ENCODE assay signal across 15 cellular contexts in genomic region chr1:54546651-54547348, GRCh38. TPM values are rescaled to one million over a fixed set of nuclear protein-coding genes. Genes with fewer than 3 reads are reported as not detected.
DNase-seq lines count a peak whose midpoint lies in the region; ATAC-seq, FAIRE-seq and TF ChIP-seq lines count a peak whose summit lies in the region.
"Had no signal": no experiment of that assay in that cellular context is flagged by ENCODE, and none has a peak within 500 bp of the region (broad histone marks: within the 10 kb centered on the region; RNA-seq: fewer than 3 reads in every experiment).

No MANE protein-coding gene starts in this region.

- DNase-seq in left ventricle myocardium inferior (no peak), cardiac septum (ENCODE audit: low spot score) (no peak), K562 (ENCODE audit: extremely low read depth in 1 of 4, low spot score in 3 of 4) (no peak), myocyte (ENCODE audit: low read depth) (peak; percentile 97), vagina (ENCODE audit: extremely low spot score in 2 of 2) (no peak), GM12891 (ENCODE audit: insufficient read length, low spot score) (no peak), iPS-NIHi11 (ENCODE audit: low spot score) (no peak)
- DNase-seq: activated B cell treated with CpG ODN at 0.5 μM for 24 hours; activated gamma-delta T cell; EL; glutamatergic neuron; NCI-H187 treated with DMSO at 0.1 percent for 48 hours; PC-3; stimulated activated CD4-positive, alpha-beta T cell treated with anti-CD3 and anti-CD28 coated beads, Interleukin-12 subunit alpha, Interleukin-12 subunit beta, amount 100 ng/mL, for 4 hours had no signal

- H3K36me3 ChIP-seq in left ventricle myocardium inferior (no peaks in the 10 kb centered on the region), K562 (ENCODE audit: control insufficient read depth, insufficient read depth, low read length) (no peaks in the 10 kb centered on the region), vagina (no peaks in the 10 kb centered on the region)

- peaks cover 6% of the 10 kb centered on the region for H3K27me3 ChIP-seq in left ventricle myocardium inferior (ENCODE audit: low read depth)
- peaks cover 25 to 76% of the 10 kb centered on the region in 2 experiments; a peak in 3 of 5 replicates for H3K27me3 ChIP-seq in K562 (ENCODE audit: control insufficient read depth in 2 of 2, insufficient read depth in 2 of 2, low read length in 2 of 2)
- H3K27me3 ChIP-seq in vagina = no peaks in the 10 kb centered on the region

- H3K9ac ChIP-seq in K562 (ENCODE audit: insufficient read depth in 1 of 2, low read depth in 2 of 2, low read length in 2 of 2) = no peak overlapping the region

- H3K27ac ChIP-seq in left ventricle myocardium inferior (replicated peaks) (peak overlapping the region; percentile 85), K562 (ENCODE audit: extremely low read depth, low read depth, low read length) (no peak overlapping the region), vagina (peak overlapping the region; percentile 82)

- WGBS in K562 (ENCODE audit: insufficient coverage, low coverage, missing lambda C conversion rate) = 12% methylated on average over 10 of the region's 10 CpGs

- TF ChIP-seq RAD21 in K562 (CRISPR knock-in tag; conservative IDR thresholded peaks at IDR 0.05 in 1 of 2, IDR thresholded peaks at IDR 0.05 in 1 of 2) = no peak

- POLR2A ChIA-PET in K562 (lab: Yijun Ruan, JAX) = interaction anchor here (0.6 to 3.4 kb wide), 2 partner anchors 12 to 448 kb away, joined by 3 to 15 read pairs; no protein-coding TSS in a partner anchor

- no peak overlapping the region for H2AFZ ChIP-seq in K562 (ENCODE audit: low read depth, low read length)

- ATAC-seq in K562 (no peak), GM21825 (IDR thresholded peaks at IDR 0.05; ENCODE audit: unreplicated experiment) (no peak)
- ATAC-seq: PC-3 had no signal

- 0 out of 2 replicates have a peak, but pooled peaks cover 7% of the 10 kb centered on the region for H4K20me1 ChIP-seq in K562 (replicated peaks; ENCODE audit: control insufficient read depth, insufficient read depth, low read length)

- in situ Hi-C loops in K562 (cut with MboI) = no loop called here

- BruUV-seq in K562 (replicated peaks; lab: Mats Ljungman, UMichigan) = no TSS peak

- H3K4me1 ChIP-seq in left ventricle myocardium inferior (peaks cover 52% of the 10 kb centered on the region), K562 (replicated peaks in 1 of 2; ENCODE audit: control insufficient read depth in 2 of 2, insufficient read depth in 2 of 2, low read length in 2 of 2) (peaks cover 21 to 28% of the 10 kb centered on the region in 2 experiments; a peak in 4 of 5 replicates), vagina (peaks cover 37% of the 10 kb centered on the region)

- intact Hi-C loops in left ventricle myocardium inferior (cut with micrococcal nuclease) (no loop called here), cardiac septum (cut with DNase I) (loop anchor here (1.0 to 5.0 kb wide), 4 partner anchors 35 to 98 kb away; no protein-coding TSS in a partner anchor), K562 (cut with micrococcal nuclease) (no loop called here), vagina (cut with DNase I) (no loop called here)

- TF ChIP-seq CTCF in left ventricle myocardium inferior (IDR thresholded peaks at IDR 0.05; ENCODE audit: borderline replicate concordance) (no peak), K562 (IDR thresholded peaks at IDR 0.05 in 2 of 3, conservative IDR thresholded peaks at IDR 0.05 in 1 of 3; ENCODE audit: insufficient read depth in 2 of 3, low read depth in 1 of 3, low read length in 3 of 3) (no peak), vagina (IDR thresholded peaks at IDR 0.05) (no peak)

- FAIRE-seq in K562 (lab: Jason Lieb, UNC) (peak; percentile 29), GM12891 (lab: Jason Lieb, UNC) (no peak)

- CTCF ChIA-PET in K562 (lab: Yijun Ruan, JAX; ENCODE audit: low intra/inter-chr PET ratio) = no interaction called here

- no peak for TF ChIP-seq POLR2A in K562 (conservative IDR thresholded peaks at IDR 0.05)
- no peak for TF ChIP-seq POLR2A in vagina (IDR thresholded peaks at IDR 0.05)
- no peak for TF ChIP-seq POLR2A in GM12891 (IDR thresholded peaks at IDR 0.05; ENCODE audit: low read depth, low read length)

- no peaks in the 10 kb centered on the region for H3K9me1 ChIP-seq in K562 (ENCODE audit: control insufficient read depth, insufficient read depth, low read length)

- H3K4me2 ChIP-seq in K562 (ENCODE audit: insufficient read depth, low read length) = no peak overlapping the region

- H3K9me3 ChIP-seq in left ventricle myocardium inferior (replicated peaks) = no peaks in the 10 kb centered on the region
- H3K9me3 ChIP-seq in K562 (replicated peaks; ENCODE audit: control insufficient read depth, insufficient read depth, low read depth, low read length) = no peaks in the 10 kb centered on the region
- H3K9me3 ChIP-seq in vagina = no peaks in the 10 kb centered on the region

- TF ChIP-seq EP300 in K562 (IDR thresholded peaks at IDR 0.05; ENCODE audit: low read length) = no peak

- H3K4me3 ChIP-seq in left ventricle myocardium inferior (no peak overlapping the region), K562 (no peak overlapping the region), vagina (no peak overlapping the region)

- no peaks in the 10 kb centered on the region for H3K79me2 ChIP-seq in K562 (ENCODE audit: control insufficient read depth, insufficient read depth, low read length)

TF ChIP-seq in GM12891, 5 proteins besides CTCF, POLR2A, EP300 and RAD21:
- TF ChIP-seq SPI1 (IDR thresholded peaks at IDR 0.05; ENCODE audit: low read depth, low read length) (no peak), TAF1 (IDR thresholded peaks at IDR 0.05; ENCODE audit: low read depth, low read length) (no peak), POLR2AphosphoS5 (IDR thresholded peaks at IDR 0.05; ENCODE audit: low read depth, low read length) (no peak), POU2F2 (IDR thresholded peaks at IDR 0.05; ENCODE audit: low read depth, low read length) (no peak), PAX5 (IDR thresholded peaks at IDR 0.05; ENCODE audit: insufficient read depth, low read length, severe bottlenecking) (no peak)

RNA-seq across cellular contexts. Expression of gene ACOT11, which starts 1.2 kb away (rescaled TPM):
- total RNA-seq in left ventricle myocardium inferior = 64.8 TPM
- total RNA-seq in cardiac septum = 44.1 TPM
- 1.0 and 3.3 TPM in 2 replicates for total RNA-seq in K562 (2011; cell fraction: chromatin; rRNA removed; ENCODE audit: low replicate concordance)
- total RNA-seq in K562 (2011; cell fraction: nucleolus; rRNA removed) = 1.4 and 1.7 TPM in 2 replicates
- 0.73 and 1.7 TPM in 2 replicates for total RNA-seq in K562 (2011; cell fraction: nucleoplasm; rRNA removed)
- total RNA-seq in K562 (2014; rRNA removed) = 0.49 and 0.64 TPM in 2 replicates
- total RNA-seq in K562 (2014; rRNA removed; fragmentation: Illumina TruSeq; extraction: Trizol) = 0.04 and 0.16 TPM in 2 replicates
- 0.33 and 0.64 TPM in 2 replicates for total RNA-seq in K562 (2015; rRNA removed; fragmentation: Illumina TruSeq; extraction: Trizol)
- total RNA-seq in K562 (2021) = 0.89 and 1.2 TPM in 2 replicates
- polyA plus RNA-seq in K562 (2011; rRNA removed) = 0.31 and 2.8 TPM in 2 replicates
- polyA plus RNA-seq in K562 (2011; cell fraction: cytosol; rRNA removed) = 0.63 and 1.6 TPM in 2 replicates
- polyA plus RNA-seq in K562 (2011; cell fraction: nucleus; rRNA removed) = 2.9 and 6.7 TPM in 2 replicates
- polyA plus RNA-seq in K562 (2012) = 0.46 and 1.5 TPM in 2 replicates
- 0.42 and 0.91 TPM in 2 replicates for polyA plus RNA-seq in K562 (2014; fragmentation: Illumina TruSeq; extraction: Trizol)
- polyA plus RNA-seq in K562 (2014; fragmentation: Nextera tagmentation; extraction: Ambion mirVana) = not detected
- 0.71 and 0.78 TPM in 2 replicates for polyA plus RNA-seq in K562 (2014; rRNA removed)
- polyA minus RNA-seq in K562 (2011; rRNA and poly(A)+ RNA removed) = 0.21 and 2.1 TPM in 2 replicates
- polyA minus RNA-seq in K562 (2011; cell fraction: cytosol; rRNA and poly(A)+ RNA removed) = 1.2 TPM in 1 of 2 replicates, not detected in the other
- polyA minus RNA-seq in K562 (2011; cell fraction: nucleus; rRNA and poly(A)+ RNA removed) = 0.40 and 5.1 TPM in 2 replicates
- total RNA-seq in myocyte = 54.0 and 59.2 TPM in 2 replicates
- 24.7 TPM for polyA plus RNA-seq in myocyte (2012)
- total RNA-seq in vagina = 26.0 TPM
- polyA plus RNA-seq in GM12891 (2012; ENCODE audit: low read depth, missing spikeins) = 0.45 TPM
